In the genomic region with DNA sequence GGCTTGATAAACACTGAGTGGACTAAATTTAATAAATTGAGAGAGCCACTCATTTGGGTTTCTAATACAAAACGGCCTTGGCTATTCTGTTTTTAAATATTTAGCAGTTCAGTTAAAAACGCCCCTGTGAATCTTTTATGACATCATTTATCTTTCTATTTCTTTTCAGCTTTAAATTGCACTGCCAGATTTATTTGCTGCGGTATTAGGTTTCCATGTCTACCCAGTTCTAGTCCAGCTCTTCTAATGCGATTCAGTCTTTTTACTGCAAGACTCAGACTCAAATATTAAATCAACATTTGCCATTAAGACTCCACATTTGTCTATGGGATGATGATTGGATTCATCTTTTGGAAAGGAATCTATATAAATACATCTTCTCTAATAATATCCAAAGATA, we compare ENCODE assay signal across 6 cellular contexts.
"Had no signal": no experiment of that assay in that cellular context is flagged by ENCODE, and none has a peak within 500 bp of the region (broad histone marks: within the 10 kb centered on the region; RNA-seq: fewer than 3 reads in every experiment).

No MANE protein-coding gene starts in this region.

- H3K27ac ChIP-seq: HL-60 had no signal

- H3K27ac Mint-ChIP-seq: HFFc6, IgD-negative memory B cell had no signal

- H3K9me3 Mint-ChIP-seq: HFFc6 had no signal

- H3K4me3 Mint-ChIP-seq: H9, HFFc6, IgD-negative memory B cell had no signal

- H3K27me3 Mint-ChIP-seq: IgD-negative memory B cell had no signal

- DNase-seq: H9, HCEC 1CT, HFFc6, KBM-7 had no signal

- H3K36me3 Mint-ChIP-seq: IgD-negative memory B cell had no signal
